In the genomic region with DNA sequence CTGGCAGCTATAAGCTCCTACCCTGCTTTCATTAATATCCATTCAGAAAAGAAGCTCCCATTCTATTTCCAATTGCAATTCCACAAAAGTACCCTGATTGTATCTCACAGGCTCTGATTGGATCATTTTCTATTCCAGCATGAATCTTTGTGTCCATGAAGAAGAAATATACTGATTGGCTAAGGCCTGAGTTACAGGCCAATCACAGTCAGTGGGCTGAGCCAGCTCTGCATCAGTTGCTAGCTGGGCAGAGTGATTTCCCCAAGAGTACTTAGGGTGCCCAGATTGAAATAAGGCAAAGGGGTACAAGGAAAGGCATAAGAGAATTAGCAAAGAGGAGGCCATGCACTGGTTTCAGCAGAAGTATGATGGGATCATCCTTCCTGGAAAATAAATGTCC, we compare ENCODE assay signal across 1 cellular context.
TF ChIP-seq lines count a peak whose summit lies in the region.

No MANE protein-coding gene starts in this region.

TF ChIP-seq in K562, 482 proteins besides CTCF, POLR2A, EP300 and RAD21:
- TF ChIP-seq, protein P1, sequence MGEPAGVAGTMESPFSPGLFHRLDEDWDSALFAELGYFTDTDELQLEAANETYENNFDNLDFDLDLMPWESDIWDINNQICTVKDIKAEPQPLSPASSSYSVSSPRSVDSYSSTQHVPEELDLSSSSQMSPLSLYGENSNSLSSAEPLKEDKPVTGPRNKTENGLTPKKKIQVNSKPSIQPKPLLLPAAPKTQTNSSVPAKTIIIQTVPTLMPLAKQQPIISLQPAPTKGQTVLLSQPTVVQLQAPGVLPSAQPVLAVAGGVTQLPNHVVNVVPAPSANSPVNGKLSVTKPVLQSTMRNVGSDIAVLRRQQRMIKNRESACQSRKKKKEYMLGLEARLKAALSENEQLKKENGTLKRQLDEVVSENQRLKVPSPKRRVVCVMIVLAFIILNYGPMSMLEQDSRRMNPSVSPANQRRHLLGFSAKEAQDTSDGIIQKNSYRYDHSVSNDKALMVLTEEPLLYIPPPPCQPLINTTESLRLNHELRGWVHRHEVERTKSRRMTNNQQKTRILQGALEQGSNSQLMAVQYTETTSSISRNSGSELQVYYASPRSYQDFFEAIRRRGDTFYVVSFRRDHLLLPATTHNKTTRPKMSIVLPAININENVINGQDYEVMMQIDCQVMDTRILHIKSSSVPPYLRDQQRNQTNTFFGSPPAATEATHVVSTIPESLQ (CRISPR knock-in tag; IDR thresholded peaks at IDR 0.05), result no peak
- no peak for TF ChIP-seq FOXM1 (IDR thresholded peaks at IDR 0.05; ENCODE audit: low read depth)
- TF ChIP-seq FOXM1 (CRISPR knock-in tag; IDR thresholded peaks at IDR 0.05; ENCODE audit: low read depth), result no peak
- TF ChIP-seq KDM4B (IDR thresholded peaks at IDR 0.05; ENCODE audit: borderline replicate concordance in 2 of 2, low read depth in 1 of 2), result no peak
- TF ChIP-seq RBM17 (IDR thresholded peaks at IDR 0.05; ENCODE audit: borderline replicate concordance, low read depth, low read length), result no peak
- TF ChIP-seq RFX5 (IDR thresholded peaks at IDR 0.05; ENCODE audit: low read depth, low read length), result peak; percentile 71
- no peak for TF ChIP-seq SRSF7 (optimal IDR thresholded peaks at IDR 0.05; ENCODE audit: low read depth, low read length)
- TF ChIP-seq NFYB (IDR thresholded peaks at IDR 0.05; ENCODE audit: extremely low read depth, insufficient read length), result peak; percentile 14
- TF ChIP-seq, protein P2, sequence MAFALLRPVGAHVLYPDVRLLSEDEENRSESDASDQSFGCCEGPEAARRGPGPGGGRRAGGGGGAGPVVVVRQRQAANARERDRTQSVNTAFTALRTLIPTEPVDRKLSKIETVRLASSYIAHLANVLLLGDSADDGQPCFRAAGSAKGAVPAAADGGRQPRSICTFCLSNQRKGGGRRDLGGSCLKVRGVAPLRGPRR (CRISPR knock-in tag; IDR thresholded peaks at IDR 0.05), result no peak
- TF ChIP-seq SAFB2 (IDR thresholded peaks at IDR 0.05; ENCODE audit: borderline replicate concordance, low read depth, low read length, severe bottlenecking), result no peak
- TF ChIP-seq BRD9 (IDR thresholded peaks at IDR 0.05; ENCODE audit: low read depth, partially characterized antibody), result no peak
